Comparison of ENCODE assay signal across 17 cellular contexts in genomic region chr17:74427763-74428153, GRCh38. TPM values are rescaled to one million over a fixed set of nuclear protein-coding genes. Genes with fewer than 3 reads are reported as not detected.
DNase-seq lines count a peak whose midpoint lies in the region; ATAC-seq and TF ChIP-seq lines count a peak whose summit lies in the region.
"Had no signal": no experiment of that assay in that cellular context is flagged by ENCODE, and none has a peak within 500 bp of the region (broad histone marks: within the 10 kb centered on the region; RNA-seq: fewer than 3 reads in every experiment).

No MANE protein-coding gene starts in this region.

- intact Hi-C loops in heart left ventricle (cut with DNase I) = loop anchor here in 3 of 10 donors (5.0 kb wide), 3 partner anchors 35 to 45 kb away; no protein-coding TSS in a partner anchor
- intact Hi-C loops in left cardiac atrium (cut with DNase I) = loop anchor here in 1 of 2 donors (5.0 kb wide), 1 partner anchor 40 kb away; no protein-coding TSS in a partner anchor
- intact Hi-C loops in right cardiac atrium (cut with DNase I) = no loop called here
- intact Hi-C loops in aorta (cut with DNase I) = loop anchor here (5.0 kb wide), 1 partner anchor 45 kb away; no protein-coding TSS in a partner anchor

- WGBS in heart left ventricle, 4 donors = 59 to 75% (median 69%) methylated on average over 6 of the region's 6 CpGs
- 70% methylated on average over 6 of the region's 6 CpGs for WGBS in right cardiac atrium
- WGBS in neuronal stem cell (ENCODE audit: extremely low coverage in 2 of 2, insufficient read length in 2 of 2, insufficient replicate concordance in 1 of 2), 2 donors = no CpG with 5 or more reads among the region's 6 CpGs
- 15 to 18% methylated on average over 6 of the region's 6 CpGs for WGBS in aorta, 2 donors

- H2BK12ac ChIP-seq in neuronal stem cell (ENCODE audit: low read length) = no peak overlapping the region

- ATAC-seq in heart left ventricle = no peak
- no peak for ATAC-seq in left cardiac atrium
- no peak for ATAC-seq in right cardiac atrium
- ATAC-seq in aorta (ENCODE audit: low FRiP score) = no peak
- ATAC-seq: activated T-cell treated with anti-CD3 and anti-CD28 coated beads, Interleukin-2, amount 50 U/mL, for 4 hours; stimulated activated naive CD8-positive, alpha-beta T cell treated with anti-CD3 and anti-CD28 coated beads, Interleukin-15, Interleukin-2, amounts not matched to agents 100 U/mL and 50 U/mL, for 24 hours had no signal

- peaks cover 2% of the 10 kb centered on the region for H3K79me1 ChIP-seq in neuronal stem cell (ENCODE audit: low read depth, low read length)

- peak overlapping the region; percentile 42 for H2BK15ac ChIP-seq in neuronal stem cell (ENCODE audit: low read length)

- H3K4me3 ChIP-seq in heart left ventricle = peak overlapping the region in 1 of 12 donors; percentile 9
- H3K4me3 ChIP-seq in right cardiac atrium (ENCODE audit: low read length) = no peak overlapping the region
- H3K4me3 ChIP-seq in neuronal stem cell (ENCODE audit: low read length in 2 of 2) = no peak overlapping the region
- no peak overlapping the region for H3K4me3 ChIP-seq in aorta (ENCODE audit: low read length in 2 of 2)
- no peak overlapping the region for H3K4me3 ChIP-seq in effector memory CD4-positive, alpha-beta T cell (ENCODE audit: insufficient read depth, low read depth, low read length, poor library complexity, severe bottlenecking)

- H3K36me3 ChIP-seq in heart left ventricle (no peaks in the 10 kb centered on the region), neuronal stem cell (replicated peaks in 1 of 2; ENCODE audit: control insufficient read depth in 2 of 2, insufficient read depth in 2 of 2, low read length in 2 of 2) (no peaks in the 10 kb centered on the region), aorta (ENCODE audit: control insufficient read depth in 1 of 2, insufficient read depth in 2 of 2, low read length in 1 of 2) (no peaks in the 10 kb centered on the region)
- no peaks in the 10 kb centered on the region for H3K36me3 ChIP-seq in effector memory CD4-positive, alpha-beta T cell (ENCODE audit: control insufficient read depth, insufficient read depth, low read length)

- H3K27ac ChIP-seq in heart left ventricle = peak overlapping the region in 11 of 12 donors; percentile 24 to 85 (median 76)
- H3K27ac ChIP-seq in right cardiac atrium (ENCODE audit: low read length) = peak overlapping the region; percentile 40
- H3K27ac ChIP-seq in neuronal stem cell (replicated peaks; ENCODE audit: low read length) = no peak overlapping the region
- H3K27ac ChIP-seq in aorta (ENCODE audit: low read depth in 1 of 2, low read length in 2 of 2) = peak overlapping the region; percentile 14 to 19
- H3K27ac ChIP-seq in effector memory CD4-positive, alpha-beta T cell (ENCODE audit: insufficient read depth, low read length, poor library complexity, severe bottlenecking) = no peak overlapping the region
- H3K27ac ChIP-seq: KMS-11 had no signal

- H3K4me1 ChIP-seq in heart left ventricle (peaks cover 0 to 56% (median 34%) of the 10 kb centered on the region in 12 donors), right cardiac atrium (ENCODE audit: control insufficient read depth, insufficient read depth, low read length) (peaks cover 4% of the 10 kb centered on the region), neuronal stem cell (ENCODE audit: control insufficient read depth in 2 of 2, insufficient read depth in 1 of 2, low read depth in 1 of 2, low read length in 2 of 2) (peaks cover 19 to 27% of the 10 kb centered on the region in 2 donors), aorta (ENCODE audit: control insufficient read depth in 1 of 2, insufficient read depth in 2 of 2, low read length in 2 of 2) (no peaks in the 10 kb centered on the region)
- H3K4me1 ChIP-seq in effector memory CD4-positive, alpha-beta T cell (ENCODE audit: control insufficient read depth, insufficient read depth, low read length, poor library complexity, severe bottlenecking) = peaks cover 19% of the 10 kb centered on the region

- H4K91ac ChIP-seq in neuronal stem cell (ENCODE audit: low read depth, low read length, poor library complexity) = no peak overlapping the region

- H3K23ac ChIP-seq in neuronal stem cell (ENCODE audit: low read depth, low read length, poor library complexity) = no peak overlapping the region

- no peaks in the 10 kb centered on the region for H3K9me3 ChIP-seq in heart left ventricle
- no peaks in the 10 kb centered on the region for H3K9me3 ChIP-seq in right cardiac atrium (ENCODE audit: control insufficient read depth, low read length)
- H3K9me3 ChIP-seq in neuronal stem cell (replicated peaks in 1 of 2; ENCODE audit: control insufficient read depth in 2 of 2, insufficient read depth in 1 of 2, low read depth in 1 of 2, low read length in 2 of 2) = no peaks in the 10 kb centered on the region
- H3K9me3 ChIP-seq in aorta (ENCODE audit: control insufficient read depth, low read length) = no peaks in the 10 kb centered on the region
- no peaks in the 10 kb centered on the region for H3K9me3 ChIP-seq in effector memory CD4-positive, alpha-beta T cell (ENCODE audit: control insufficient read depth, low read length)

- peak overlapping the region; percentile 48 for H2AK5ac ChIP-seq in neuronal stem cell (ENCODE audit: low read depth, low read length)

- TF ChIP-seq CTCF in heart left ventricle (IDR thresholded peaks at IDR 0.05) = no peak

- no peak overlapping the region for H3K4me2 ChIP-seq in neuronal stem cell (ENCODE audit: insufficient read depth, low read length, poor library complexity, severe bottlenecking)
- H3K4me2 ChIP-seq: KMS-11, SK-N-SH had no signal

- no peak overlapping the region for H4K8ac ChIP-seq in neuronal stem cell (ENCODE audit: low read depth, low read length)

- no peak overlapping the region for H3K14ac ChIP-seq in neuronal stem cell (ENCODE audit: low read length)

- no peak overlapping the region for H2BK120ac ChIP-seq in neuronal stem cell (ENCODE audit: low read depth, low read length)

- DNase-seq in heart left ventricle (no peak), left cardiac atrium (no peak), right cardiac atrium (peak in 1 of 3 donors; percentile 13), neuronal stem cell (ENCODE audit: low spot score) (no peak), aorta (no peak), GM03348 (ENCODE audit: low spot score) (no peak), A172 (ENCODE audit: low spot score) (no peak)
- DNase-seq in effector memory CD4-positive, alpha-beta T cell = no peak
- DNase-seq: activated CD4-positive, alpha-beta T cell treated with anti-CD3 and anti-CD28 coated beads, Interleukin-2, amount 50 U/mL, for 1 hour; activated naive CD8-positive, alpha-beta T cell treated with anti-CD3 and anti-CD28 coated beads, Interleukin-2, amount 10 ng/mL, durations not matched to agents 7 days and 5 days; activated T-cell treated with anti-CD3 and anti-CD28 coated beads, Interleukin-2, amount 50 U/mL, for 4 hours; NCI-H1417; NCI-H345; SK-N-SH; stimulated activated naive CD8-positive, alpha-beta T cell treated with anti-CD3 and anti-CD28 coated beads, Interleukin-15, Interleukin-2, amounts not matched to agents 100 U/mL and 50 U/mL, for 24 hours had no signal

- peak overlapping the region; percentile 55 for H3K18ac ChIP-seq in neuronal stem cell (ENCODE audit: low read length)

- H2BK5ac ChIP-seq in neuronal stem cell (ENCODE audit: low read length) = no peak overlapping the region

- no peak overlapping the region for H3K9ac ChIP-seq in neuronal stem cell (ENCODE audit: low read depth, low read length, poor library complexity)
- H3K9ac ChIP-seq: KMS-11, SK-N-SH had no signal

- H3K4ac ChIP-seq in neuronal stem cell (ENCODE audit: low read length) = no peak overlapping the region

- H3K27me3 ChIP-seq in heart left ventricle (peaks cover 0 to 33% (median 0%) of the 10 kb centered on the region in 9 donors), right cardiac atrium (ENCODE audit: control insufficient read depth, insufficient read depth) (no peaks in the 10 kb centered on the region), neuronal stem cell (ENCODE audit: control insufficient read depth in 3 of 3, insufficient read depth in 3 of 3, low read depth in 1 of 3, low read length in 3 of 3) (peaks cover 0 to 70% (median 2%) of the 10 kb centered on the region in 3 experiments), aorta (ENCODE audit: control insufficient read depth in 1 of 2, insufficient read depth in 2 of 2, low read length in 1 of 2) (no peaks in the 10 kb centered on the region)
- peaks cover 22% of the 10 kb centered on the region for H3K27me3 ChIP-seq in effector memory CD4-positive, alpha-beta T cell (replicated peaks; ENCODE audit: control insufficient read depth, insufficient read depth, low read length, poor library complexity, severe bottlenecking)

- H2AFZ ChIP-seq in neuronal stem cell (ENCODE audit: low read length) = no peak overlapping the region

- TF ChIP-seq POLR2A in heart left ventricle (IDR thresholded peaks at IDR 0.05) = no peak

RNA-seq across cellular contexts. Expression of gene GPRC5C, which starts 4.1 kb away (rescaled TPM):
- total RNA-seq in heart left ventricle (10 to 100 TPM; 22.2 to 59.9 (median 39.2) TPM), left cardiac atrium (10 to 100 TPM; 24.2 to 25.9 TPM), right cardiac atrium (10 to 100 TPM; 27.3 to 40.8 (median 32.1) TPM), aorta (10 to 100 TPM; 43.6 to 51.7 TPM)
- polyA plus RNA-seq in heart left ventricle (10 to 100 TPM; 28.5 to 35.3 TPM), right cardiac atrium (26.5 TPM), aorta (10 to 100 TPM; 31.6 to 59.4 TPM)
- 39.2 TPM for polyA plus RNA-seq in neuronal stem cell (2013, experiment 1 of 2)
- polyA plus RNA-seq in neuronal stem cell (2013, experiment 2 of 2) = 37.9 TPM
- 2.7 and 5.9 TPM in 2 replicates for total RNA-seq in A172 (2014; rRNA removed; shearing (Covaris generic))
- total RNA-seq: activated naive CD8-positive, alpha-beta T cell treated with anti-CD3 and anti-CD28 coated beads, Interleukin-2, amount 10 ng/mL, durations not matched to agents 7 days and 5 days had no signal
- polyA plus RNA-seq: SK-N-SH had no signal

RNA-seq across cellular contexts. Expression of gene CD300A, which starts 38.7 kb away (rescaled TPM):
- 10 to 100 TPM in 1 of 9 donors, 1 to 10 TPM in 6, under 1 TPM in 2; 0.64 to 23.2 (median 1.8) TPM for total RNA-seq in heart left ventricle
- polyA plus RNA-seq in heart left ventricle = 1 to 10 TPM in 1 of 2 donors, under 1 TPM in 1; 0.72 to 1.5 TPM
- total RNA-seq in left cardiac atrium = 1 to 10 TPM; 2.9 to 5.7 TPM
- total RNA-seq in right cardiac atrium = 1 to 10 TPM; 4.8 to 5.7 (median 5.4) TPM
- polyA plus RNA-seq in right cardiac atrium = 2.2 TPM
- polyA plus RNA-seq in neuronal stem cell (2013, experiment 1 of 2) = 0.10 TPM
- polyA plus RNA-seq in neuronal stem cell (2013, experiment 2 of 2) = 0.04 TPM
- 10 to 100 TPM; 10.3 to 10.4 TPM for total RNA-seq in aorta
- 1 to 10 TPM; 2.6 to 9.1 TPM for polyA plus RNA-seq in aorta
- not detected in 2 replicates for total RNA-seq in A172 (2014; rRNA removed; shearing (Covaris generic))
- total RNA-seq: G401 had no signal
- polyA plus RNA-seq: SK-N-SH had no signal

Comparison
In these comparisons a context has a peak if more than half of its experiments do, and no peak if none do; other contexts are left out.
1. H3K27ac ChIP-seq: peak in heart left ventricle (11 of 12), right cardiac atrium (single experiment) and aorta (2 of 2); none in neuronal stem cell (single experiment) and effector memory CD4-positive, alpha-beta T cell (single experiment).
2. intact Hi-C loops: an anchor here in aorta (5.0 kb wide); none called in right cardiac atrium.